Comparison of ENCODE assay signal across 1 cellular context in the genomic region with DNA sequence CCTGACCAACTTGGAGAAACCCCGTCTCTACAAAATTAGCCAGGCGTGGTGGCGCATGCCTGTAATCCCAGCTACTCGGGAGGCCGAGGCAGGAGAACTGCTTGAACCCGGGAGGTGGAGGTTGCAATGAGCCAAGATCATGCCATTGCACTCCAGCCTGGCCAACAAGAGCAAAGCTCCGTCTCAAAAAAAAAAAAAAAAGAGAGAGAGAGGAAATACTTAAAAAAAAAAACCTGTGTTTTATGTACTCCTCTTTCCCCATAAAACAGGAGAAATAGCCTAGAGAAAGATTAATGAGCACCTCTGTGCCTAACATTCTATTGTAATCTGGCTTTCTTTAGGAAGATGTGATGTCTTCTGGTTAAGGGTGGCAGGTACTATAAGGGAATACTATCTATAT.
A peak's percentile ranks its signal among the peaks of the same experiment; 100 is the strongest.
TF ChIP-seq lines count a peak whose summit lies in the region.

No MANE protein-coding gene starts in this region.

TF ChIP-seq in HepG2, 621 proteins besides CTCF, POLR2A, EP300 and RAD21:
- TF ChIP-seq, protein P1, sequence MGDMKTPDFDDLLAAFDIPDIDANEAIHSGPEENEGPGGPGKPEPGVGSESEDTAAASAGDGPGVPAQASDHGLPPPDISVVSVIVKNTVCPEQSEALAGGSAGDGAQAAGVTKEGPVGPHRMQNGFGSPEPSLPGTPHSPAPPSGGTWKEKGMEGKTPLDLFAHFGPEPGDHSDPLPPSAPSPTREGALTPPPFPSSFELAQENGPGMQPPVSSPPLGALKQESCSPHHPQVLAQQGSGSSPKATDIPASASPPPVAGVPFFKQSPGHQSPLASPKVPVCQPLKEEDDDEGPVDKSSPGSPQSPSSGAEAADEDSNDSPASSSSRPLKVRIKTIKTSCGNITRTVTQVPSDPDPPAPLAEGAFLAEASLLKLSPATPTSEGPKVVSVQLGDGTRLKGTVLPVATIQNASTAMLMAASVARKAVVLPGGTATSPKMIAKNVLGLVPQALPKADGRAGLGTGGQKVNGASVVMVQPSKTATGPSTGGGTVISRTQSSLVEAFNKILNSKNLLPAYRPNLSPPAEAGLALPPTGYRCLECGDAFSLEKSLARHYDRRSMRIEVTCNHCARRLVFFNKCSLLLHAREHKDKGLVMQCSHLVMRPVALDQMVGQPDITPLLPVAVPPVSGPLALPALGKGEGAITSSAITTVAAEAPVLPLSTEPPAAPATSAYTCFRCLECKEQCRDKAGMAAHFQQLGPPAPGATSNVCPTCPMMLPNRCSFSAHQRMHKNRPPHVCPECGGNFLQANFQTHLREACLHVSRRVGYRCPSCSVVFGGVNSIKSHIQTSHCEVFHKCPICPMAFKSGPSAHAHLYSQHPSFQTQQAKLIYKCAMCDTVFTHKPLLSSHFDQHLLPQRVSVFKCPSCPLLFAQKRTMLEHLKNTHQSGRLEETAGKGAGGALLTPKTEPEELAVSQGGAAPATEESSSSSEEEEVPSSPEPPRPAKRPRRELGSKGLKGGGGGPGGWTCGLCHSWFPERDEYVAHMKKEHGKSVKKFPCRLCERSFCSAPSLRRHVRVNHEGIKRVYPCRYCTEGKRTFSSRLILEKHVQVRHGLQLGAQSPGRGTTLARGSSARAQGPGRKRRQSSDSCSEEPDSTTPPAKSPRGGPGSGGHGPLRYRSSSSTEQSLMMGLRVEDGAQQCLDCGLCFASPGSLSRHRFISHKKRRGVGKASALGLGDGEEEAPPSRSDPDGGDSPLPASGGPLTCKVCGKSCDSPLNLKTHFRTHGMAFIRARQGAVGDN (CRISPR knock-in tag; IDR thresholded peaks at IDR 0.05) = peak; percentile 14; the same call in 1 of the 2 replicates
